ENCODE assay signal across 24 cellular contexts in genomic region chr2:55742996-55743395, GRCh38. TPM values are rescaled to one million over a fixed set of nuclear protein-coding genes. Genes with fewer than 3 reads are reported as not detected.
DNase-seq lines count a peak whose midpoint lies in the region; ATAC-seq and TF ChIP-seq lines count a peak whose summit lies in the region.
"Had no signal": no experiment of that assay in that cellular context is flagged by ENCODE, and none has a peak within 500 bp of the region (broad histone marks: within the 10 kb centered on the region; RNA-seq: fewer than 3 reads in every experiment).

No MANE protein-coding gene starts in this region.

- H3K4me2 ChIP-seq in osteoblast (ENCODE audit: insufficient read depth, low read length), result no peak overlapping the region
- H3K4me2 ChIP-seq: BLaER1 had no signal

- H3K4me1 Mint-ChIP-seq in HFFc6 (ENCODE audit: low read depth) (peaks cover 38% of the 10 kb centered on the region), WTC11 (peaks cover 7% of the 10 kb centered on the region; the same call in 1 of the 2 replicates)
- H3K4me1 Mint-ChIP-seq: CD4-positive, CD25-positive, alpha-beta regulatory T cell had no signal

- H2AFZ ChIP-seq in osteoblast (ENCODE audit: low read length), result no peak overlapping the region

- no peaks in the 10 kb centered on the region for H3K27me3 ChIP-seq in osteoblast (ENCODE audit: insufficient read depth, low read length)
- H3K27me3 ChIP-seq: BLaER1, SJSA1 had no signal

- peaks cover 13% of the 10 kb centered on the region for H3K36me3 Mint-ChIP-seq in HFFc6 (ENCODE audit: low read depth)
- H3K36me3 Mint-ChIP-seq in WTC11, result peaks cover 6% of the 10 kb centered on the region
- H3K36me3 Mint-ChIP-seq: CD4-positive, CD25-positive, alpha-beta regulatory T cell had no signal

- H3K9me3 Mint-ChIP-seq in HFFc6 (peaks cover 17% of the 10 kb centered on the region), WTC11 (peaks cover 9% of the 10 kb centered on the region)

- peak; percentile 8 for DNase-seq in ELR (ENCODE audit: low read depth)
- DNase-seq in HFFc6, result no peak
- DNase-seq in WTC11 (ENCODE audit: low spot score), result no peak
- DNase-seq in osteoblast (ENCODE audit: insufficient read length, low spot score, missing footprints), result peak; percentile 51
- DNase-seq in G401 (ENCODE audit: low spot score), result no peak
- DNase-seq in DMS79 treated with DMSO at 0.1 percent for 48 hours (lab: John Stamatoyannopoulos, UW), result no peak
- no peak for DNase-seq in epidermal melanocyte (ENCODE audit: insufficient read length, low spot score)
- DNase-seq: CD4-positive, CD25-positive, alpha-beta regulatory T cell; GDM1; GOT3; Karpas-422; NCI-H1092; NCI-H1417 treated with DMSO at 0.1 percent for 48 hours; NCI-H1694 treated with DMSO at 0.1 percent for 48 hours; NCI-H2081; NCI-H2171; NCI-H510A; NCI-H69 had no signal

- no peaks in the 10 kb centered on the region for H3K9me3 ChIP-seq in osteoblast (ENCODE audit: low read depth, low read length)
- H3K9me3 ChIP-seq: BLaER1, HAP-1 had no signal

- no peaks in the 10 kb centered on the region for H3K79me2 ChIP-seq in osteoblast (ENCODE audit: insufficient read depth, low read length)

- H3K27ac Mint-ChIP-seq in HFFc6 (peak overlapping the region; percentile 88), WTC11 (no peak overlapping the region)
- H3K27ac Mint-ChIP-seq: CD4-positive, CD25-positive, alpha-beta regulatory T cell had no signal

- in situ Hi-C loops in G401 (cut with HindIII; ENCODE audit: low sequenced_read_pairs), result no loop called here

- peaks cover 7% of the 10 kb centered on the region for H3K4me1 ChIP-seq in osteoblast (ENCODE audit: insufficient read depth, low read length)
- H3K4me1 ChIP-seq: BLaER1, HAP-1 had no signal

- H3K27ac ChIP-seq in osteoblast (ENCODE audit: low read depth, low read length), result peak overlapping the region; percentile 53
- H3K27ac ChIP-seq: BLaER1, SJSA1 had no signal

- TF ChIP-seq CTCF in HFFc6 (IDR thresholded peaks at IDR 0.05) (no peak; the same call in 1 of the 2 replicates), WTC11 (IDR thresholded peaks at IDR 0.05) (no peak), osteoblast (IDR thresholded peaks at IDR 0.05; ENCODE audit: extremely low read depth, low read depth, low read length) (no peak)

- H4K20me1 ChIP-seq in osteoblast (ENCODE audit: insufficient read depth, low read length), result no peaks in the 10 kb centered on the region
- H4K20me1 ChIP-seq: BLaER1 had no signal

- no peaks in the 10 kb centered on the region for H3K36me3 ChIP-seq in osteoblast (ENCODE audit: insufficient read depth, low read length)
- H3K36me3 ChIP-seq: BLaER1, HAP-1, SJSA1 had no signal

- POLR2A ChIA-PET in WTC11 (lab: Charles Lee), result no interaction called here

- H3K4me3 ChIP-seq in osteoblast (ENCODE audit: insufficient read depth, low read length), result no peak overlapping the region
- H3K4me3 ChIP-seq: BLaER1, GM12878, HAP-1, SJSA1 had no signal

- H3K27me3 Mint-ChIP-seq in HFFc6 (ENCODE audit: insufficient read depth) (no peaks in the 10 kb centered on the region), WTC11 (ENCODE audit: low read depth) (no peaks in the 10 kb centered on the region; the same call in none of the 2 replicates)

- CTCF ChIA-PET in WTC11 (lab: Charles Lee), result interaction anchor here (0.5 kb wide), 1 partner anchor 327 kb away, joined by 3 read pairs; no protein-coding TSS in a partner anchor

- peak overlapping the region; percentile 64 for H3K4me3 Mint-ChIP-seq in HFFc6
- peak overlapping the region; percentile 14; the same call in 1 of the 2 replicates for H3K4me3 Mint-ChIP-seq in WTC11
- H3K4me3 Mint-ChIP-seq: CD4-positive, CD25-positive, alpha-beta regulatory T cell had no signal

- ATAC-seq in WTC11, result no peak
- no peak for ATAC-seq in GM18909 (IDR thresholded peaks at IDR 0.05; ENCODE audit: poor library complexity, unreplicated experiment)
- ATAC-seq: Right ventricle myocardium inferior had no signal

TF ChIP-seq in WTC11, 78 proteins besides CTCF, POLR2A, EP300 and RAD21:
- TF ChIP-seq TEAD4 (CRISPR knock-in tag; IDR thresholded peaks at IDR 0.05), result no peak

RNA-seq across cellular contexts. Expression of gene PNPT1, which starts 49.4 kb away (rescaled TPM):
- 10 to 100 TPM; 22.5 to 31.5 (median 25.8) TPM for total RNA-seq in HFFc6 (2021; fragmentation: NEBNext Ultra II Directional; extraction: Animal tissue kit (Norgen Biotek cat#: 25700))
- total RNA-seq in WTC11 (2021), result 36.7 to 44.9 TPM (median 37.0 TPM) in 3 replicates
- total RNA-seq in osteoblast, result 18.3 and 22.8 TPM in 2 replicates
- total RNA-seq in G401 (2014; rRNA removed; shearing (Covaris generic)), result 27.4 and 51.7 TPM in 2 replicates

Comparison
In these comparisons a context has a peak if more than half of its experiments do, and no peak if none do; other contexts are left out.
1. DNase-seq: peak in ELR (single experiment) and osteoblast (single experiment); none in HFFc6 (single experiment), WTC11 (single experiment), G401 (single experiment), DMS79 treated with DMSO at 0.1 percent for 48 hours (single experiment) and epidermal melanocyte (single experiment).